In the genomic region with DNA sequence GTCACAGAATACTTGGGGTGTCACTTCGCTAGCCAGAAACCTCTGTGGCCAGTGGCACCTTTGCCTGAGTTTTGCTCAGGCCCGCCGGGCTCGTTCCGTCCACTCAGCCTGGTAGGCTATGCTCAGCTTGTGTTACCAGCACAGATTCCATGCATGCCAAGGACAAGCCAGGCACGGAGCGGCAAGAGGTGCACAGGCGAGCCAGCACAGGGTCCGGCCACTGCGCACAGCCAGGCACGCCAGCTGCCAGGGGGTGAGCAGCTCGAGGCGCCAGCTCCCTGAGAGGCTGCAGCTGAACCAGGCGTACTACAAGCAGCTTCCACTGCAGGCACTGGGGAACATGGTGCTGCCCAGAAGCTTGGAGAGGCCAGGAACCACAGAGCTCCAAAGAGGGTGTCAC, we compare ENCODE assay signal across 22 cellular contexts. TPM values are rescaled to one million over a fixed set of nuclear protein-coding genes. Genes with fewer than 3 reads are reported as not detected.
DNase-seq lines count a peak whose midpoint lies in the region; ATAC-seq, FAIRE-seq and TF ChIP-seq lines count a peak whose summit lies in the region.
"Had no signal": no experiment of that assay in that cellular context is flagged by ENCODE, and none has a peak within 500 bp of the region (broad histone marks: within the 10 kb centered on the region; RNA-seq: fewer than 3 reads in every experiment).

No MANE protein-coding gene starts in this region.

- no peaks in the 10 kb centered on the region for H3K9me3 Mint-ChIP-seq in activated T-cell treated with anti-CD3 and anti-CD28 coated beads, Interleukin-2, amount 50 U/mL, for 24 hours
- H3K9me3 Mint-ChIP-seq in activated T-helper 17 cell treated with anti-CD3 and anti-CD28 coated beads, Interleukin-2, amount 50 U/mL, for 72 hours: peaks cover 4% of the 10 kb centered on the region
- H3K9me3 Mint-ChIP-seq: dendritic cell treated with granulocyte-macrophage colony-stimulating factor and Interleukin-4, amounts not matched to agents 40 ng/mL and 50 ng/mL, for 4 days; naive thymus-derived CD4-positive, alpha-beta T cell had no signal

- H3K36me3 ChIP-seq in skeletal muscle tissue (ENCODE audit: control insufficient read depth in 3 of 3, insufficient read depth in 3 of 3, low read length in 3 of 3) (peaks cover 9 to 15% (median 10%) of the 10 kb centered on the region in 3 donors), pancreas (peaks cover 0 to 6% (median 0%) of the 10 kb centered on the region in 3 donors)
- H3K36me3 ChIP-seq: breast epithelium had no signal

- TF ChIP-seq CTCF in pancreas (IDR thresholded peaks at IDR 0.05): no peak

- 97 to 98% methylated on average over 14 of the region's 14 CpGs for WGBS in pancreas, 2 donors

- H3K4me3 ChIP-seq in skeletal muscle tissue (ENCODE audit: low read length in 3 of 3): peak overlapping the region; percentile 4 to 35 (median 29)
- no peak overlapping the region for H3K4me3 ChIP-seq in pancreas
- H3K4me3 ChIP-seq: breast epithelium had no signal

- intact Hi-C loops in left cardiac atrium (cut with DNase I): no loop called here
- intact Hi-C loops in pancreas (cut with DNase I): no loop called here

- H3K36me3 Mint-ChIP-seq in activated T-cell treated with anti-CD3 and anti-CD28 coated beads, Interleukin-2, amount 50 U/mL, for 24 hours (ENCODE audit: low read depth): peaks cover 47% of the 10 kb centered on the region
- H3K36me3 Mint-ChIP-seq in activated T-helper 17 cell treated with anti-CD3 and anti-CD28 coated beads, Interleukin-2, amount 50 U/mL, for 72 hours (ENCODE audit: low read depth): peaks cover 62% of the 10 kb centered on the region

- ATAC-seq in activated T-helper 17 cell treated with anti-CD3 and anti-CD28 coated beads, Interleukin-2, amount 50 U/mL, for 72 hours (replicated peaks): no peak
- ATAC-seq in left cardiac atrium (peak; percentile 74 to 84), pancreas (no peak)
- ATAC-seq: foreskin keratinocyte; naive thymus-derived CD4-positive, alpha-beta T cell had no signal

- no peak overlapping the region for H3K4me3 Mint-ChIP-seq in activated T-cell treated with anti-CD3 and anti-CD28 coated beads, Interleukin-2, amount 50 U/mL, for 24 hours
- peak overlapping the region; percentile 89 for H3K4me3 Mint-ChIP-seq in activated T-helper 17 cell treated with anti-CD3 and anti-CD28 coated beads, Interleukin-2, amount 50 U/mL, for 72 hours
- H3K4me3 Mint-ChIP-seq: dendritic cell treated with granulocyte-macrophage colony-stimulating factor and Interleukin-4, amounts not matched to agents 40 ng/mL and 50 ng/mL, for 4 days had no signal

- no peak for DNase-seq in activated T-cell treated with anti-CD3 and anti-CD28 coated beads, Interleukin-2, amount 50 U/mL, for 24 hours
- DNase-seq in activated T-cell treated with anti-CD3 and anti-CD28 coated beads, Interleukin-2, amount 50 U/mL, for 1 hour: no peak
- DNase-seq in left cardiac atrium (no peak), pancreas (no peak), COR-L47 (lab: John Stamatoyannopoulos, UW) (no peak)
- DNase-seq in effector CD4-positive, alpha-beta T cell: no peak
- DNase-seq: DMS 273 treated with DMSO at 0.1 percent for 48 hours; foreskin keratinocyte; naive thymus-derived CD4-positive, alpha-beta T cell; NCI-H1092; NCI-H2029 treated with DMSO at 0.1 percent for 48 hours; NCI-H524; posterior cingulate gyrus; stimulated activated CD4-positive, alpha-beta T cell treated with anti-CD3 and anti-CD28 coated beads, Interleukin-4, amount 100 ng/mL, for 4 hours; substantia nigra had no signal

- no peaks in the 10 kb centered on the region for H3K27me3 Mint-ChIP-seq in activated T-cell treated with anti-CD3 and anti-CD28 coated beads, Interleukin-2, amount 50 U/mL, for 24 hours
- H3K27me3 Mint-ChIP-seq in activated T-helper 17 cell treated with anti-CD3 and anti-CD28 coated beads, Interleukin-2, amount 50 U/mL, for 72 hours: no peaks in the 10 kb centered on the region
- H3K27me3 Mint-ChIP-seq: dendritic cell treated with granulocyte-macrophage colony-stimulating factor and Interleukin-4, amounts not matched to agents 40 ng/mL and 50 ng/mL, for 4 days; naive thymus-derived CD4-positive, alpha-beta T cell had no signal

- H3K27ac Mint-ChIP-seq in activated T-cell treated with anti-CD3 and anti-CD28 coated beads, Interleukin-2, amount 50 U/mL, for 24 hours: peak overlapping the region; percentile 96
- peak overlapping the region; percentile 81 for H3K27ac Mint-ChIP-seq in activated T-helper 17 cell treated with anti-CD3 and anti-CD28 coated beads, Interleukin-2, amount 50 U/mL, for 72 hours
- H3K27ac Mint-ChIP-seq: dendritic cell treated with granulocyte-macrophage colony-stimulating factor and Interleukin-4, amounts not matched to agents 40 ng/mL and 50 ng/mL, for 4 days had no signal

- H3K4me1 Mint-ChIP-seq in activated T-cell treated with anti-CD3 and anti-CD28 coated beads, Interleukin-2, amount 50 U/mL, for 24 hours (ENCODE audit: low read depth): peaks cover 63% of the 10 kb centered on the region
- H3K4me1 Mint-ChIP-seq in activated T-helper 17 cell treated with anti-CD3 and anti-CD28 coated beads, Interleukin-2, amount 50 U/mL, for 72 hours: peaks cover 41% of the 10 kb centered on the region

- no peak for FAIRE-seq in pancreas (lab: Jason Lieb, UNC)
- FAIRE-seq: G401.6 had no signal

- peak overlapping the region; percentile 23 for H3K27ac ChIP-seq in skeletal muscle tissue (ENCODE audit: low read depth, low read length)
- no peak overlapping the region for H3K27ac ChIP-seq in pancreas
- H3K27ac ChIP-seq: BLaER1 treated with 17β-estradiol and CSF1 and Interleukin-3, amounts not matched to agents 10 nM and 100 nM; breast epithelium; foreskin keratinocyte had no signal

- peak overlapping the region in 1 of 3 donors; percentile 40 for H3K9ac ChIP-seq in skeletal muscle tissue (ENCODE audit: low read depth in 1 of 3, low read length in 3 of 3)
- H3K9ac ChIP-seq: BLaER1 treated with 17β-estradiol and CSF1 and Interleukin-3, amounts not matched to agents 10 nM and 100 nM; KMS-11 had no signal

- no peaks in the 10 kb centered on the region for H3K9me3 ChIP-seq in skeletal muscle tissue (ENCODE audit: control insufficient read depth in 3 of 3, low read length in 3 of 3)
- H3K9me3 ChIP-seq in pancreas: no peaks in the 10 kb centered on the region
- H3K9me3 ChIP-seq: breast epithelium had no signal

- no peaks in the 10 kb centered on the region for H3K27me3 ChIP-seq in skeletal muscle tissue (ENCODE audit: control insufficient read depth in 3 of 3, insufficient read depth in 3 of 3, low read length in 3 of 3)
- H3K27me3 ChIP-seq in pancreas: no peaks in the 10 kb centered on the region
- H3K27me3 ChIP-seq: BLaER1 treated with 17β-estradiol and CSF1 and Interleukin-3, amounts not matched to agents 10 nM and 100 nM; breast epithelium; foreskin keratinocyte had no signal

- H3K4me1 ChIP-seq in skeletal muscle tissue (ENCODE audit: control insufficient read depth in 3 of 3, insufficient read depth in 3 of 3, low read length in 3 of 3) (peaks cover 8 to 23% (median 16%) of the 10 kb centered on the region in 3 donors), pancreas (no peaks in the 10 kb centered on the region)
- H3K4me1 ChIP-seq: breast epithelium had no signal

RNA-seq across cellular contexts. Expression of a gene that starts 14.7 kb away (rescaled TPM):
- total RNA-seq in activated T-helper 17 cell treated with anti-CD3 and anti-CD28 coated beads, Interleukin-2, amount 50 U/mL, for 72 hours: 10 to 100 TPM; 50.8 to 62.0 TPM
- 10 to 100 TPM; 71.7 to 83.9 TPM for total RNA-seq in left cardiac atrium
- total RNA-seq in skeletal muscle tissue: 35.0 TPM
- 10 to 100 TPM; 14.1 to 26.0 (median 18.1) TPM for total RNA-seq in pancreas
- polyA plus RNA-seq in pancreas: 10 to 100 TPM; 15.7 to 16.8 TPM

RNA-seq across cellular contexts. Expression of a gene that starts 45.2 kb away (rescaled TPM):
- 10 to 100 TPM in 1 of 2 donors, 1 to 10 TPM in 1; 9.6 to 11.3 TPM for total RNA-seq in activated T-helper 17 cell treated with anti-CD3 and anti-CD28 coated beads, Interleukin-2, amount 50 U/mL, for 72 hours
- 1 to 10 TPM; 3.5 to 4.3 TPM for total RNA-seq in left cardiac atrium
- 4.2 TPM for total RNA-seq in skeletal muscle tissue
- total RNA-seq in pancreas: 1 to 10 TPM; 2.2 to 4.0 (median 2.6) TPM
- polyA plus RNA-seq in pancreas: 10 to 100 TPM in 1 of 2 donors, 1 to 10 TPM in 1; 7.9 to 19.5 TPM

RNA-seq across cellular contexts. Expression of a gene that starts 56.5 kb away (rescaled TPM):
- total RNA-seq in activated T-helper 17 cell treated with anti-CD3 and anti-CD28 coated beads, Interleukin-2, amount 50 U/mL, for 72 hours: not detected
- total RNA-seq in left cardiac atrium (under 1 TPM; 0.32 to 0.50 TPM), skeletal muscle tissue (2.1 TPM), pancreas (under 1 TPM in 2 of 6 donors, not detected in 4; 0.19 to 0.37 TPM)
- polyA plus RNA-seq in pancreas: 1 to 10 TPM in 1 of 2 donors, under 1 TPM in 1; 0.23 to 1.2 TPM
- total RNA-seq: breast epithelium; foreskin keratinocyte; naive thymus-derived CD4-positive, alpha-beta T cell had no signal
- polyA plus RNA-seq: foreskin keratinocyte had no signal

Comparison
In these comparisons a context has a peak if more than half of its experiments do, and no peak if none do; other contexts are left out.
1. ATAC-seq: peak in left cardiac atrium (2 of 2); none in activated T-helper 17 cell treated with anti-CD3 and anti-CD28 coated beads, Interleukin-2, amount 50 U/mL, for 72 hours (single experiment) and pancreas (0 of 4).
2. H3K4me3 ChIP-seq: peak in skeletal muscle tissue (3 of 3); none in pancreas (0 of 4).